1 cellular context compared by ENCODE assay signal in the genomic region with DNA sequence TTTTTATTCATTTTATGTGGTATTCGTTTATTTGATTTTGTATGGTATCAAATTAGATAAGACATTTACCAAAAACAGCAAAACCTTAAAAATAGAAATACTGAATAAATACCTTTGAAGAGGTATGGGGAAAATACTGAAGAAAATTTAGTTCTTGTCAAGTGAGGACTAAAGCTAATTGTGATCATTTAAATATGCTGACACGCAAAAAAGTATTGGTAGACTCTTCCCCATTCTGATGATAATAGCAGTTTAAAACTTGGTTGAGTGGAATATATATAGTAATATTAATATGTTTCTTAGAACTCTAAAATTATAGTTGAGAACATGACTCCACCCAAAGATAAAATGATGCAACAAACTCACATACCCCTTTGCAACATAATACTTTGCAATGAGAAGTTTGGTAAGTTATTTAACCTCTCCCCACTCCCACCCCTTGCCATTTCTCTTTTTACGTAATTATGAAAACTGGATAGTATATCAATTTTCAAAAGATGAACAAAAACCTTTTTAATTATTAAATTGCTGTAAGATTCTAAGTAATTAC.
TF ChIP-seq lines count a peak whose summit lies in the region.

No MANE protein-coding gene starts in this region.

TF ChIP-seq in HepG2, 621 proteins besides CTCF, POLR2A, EP300 and RAD21:
- TF ChIP-seq MAFF (IDR thresholded peaks at IDR 0.05; ENCODE audit: low read depth, low read length) (peak; percentile 91), MEIS2 (CRISPR knock-in tag; IDR thresholded peaks at IDR 0.05) (no peak), ZNF766 (CRISPR knock-in tag; IDR thresholded peaks at IDR 0.05; ENCODE audit: borderline replicate concordance) (no peak), MAFK (conservative IDR thresholded peaks at IDR 0.05 in 1 of 2, IDR thresholded peaks at IDR 0.05 in 1 of 2; ENCODE audit: low read length in 2 of 2) (peak; percentile 89 to 94)
